Comparison of ENCODE assay signal across 15 cellular contexts in genomic region chr5:61731267-61731945, GRCh38.
"Had no signal": no experiment of that assay in that cellular context is flagged by ENCODE, and none has a peak within 500 bp of the region (broad histone marks: within the 10 kb centered on the region; RNA-seq: fewer than 3 reads in every experiment).

No MANE protein-coding gene starts in this region.

- H3K9me3 Mint-ChIP-seq: naive thymus-derived CD8-positive, alpha-beta T cell; stimulated activated naive CD8-positive, alpha-beta T cell treated with anti-CD3 and anti-CD28 coated beads, Interleukin-15, amount 100 ng/mL, for 72 hours had no signal

- H3K36me3 ChIP-seq: gastroesophageal sphincter, left lung, sigmoid colon had no signal

- H3K27ac Mint-ChIP-seq: activated CD4-positive, alpha-beta memory T cell treated with anti-CD3 and anti-CD28 coated beads, Interleukin-2, amount 10 ng/mL, durations not matched to agents 7 days and 5 days; activated naive CD8-positive, alpha-beta T cell; T-helper 17 cell had no signal

- H3K4me3 Mint-ChIP-seq: activated CD4-positive, alpha-beta memory T cell treated with anti-CD3 and anti-CD28 coated beads, Interleukin-2, amount 10 ng/mL, durations not matched to agents 7 days and 5 days; activated naive CD8-positive, alpha-beta T cell; naive thymus-derived CD8-positive, alpha-beta T cell; stimulated activated naive CD8-positive, alpha-beta T cell treated with anti-CD3 and anti-CD28 coated beads, Interleukin-15, amount 100 ng/mL, for 72 hours; T-helper 17 cell had no signal

- H3K27me3 ChIP-seq: gastroesophageal sphincter, left lung, sigmoid colon had no signal

- H3K27ac ChIP-seq: left lung had no signal

- ATAC-seq: mucosa of descending colon; naive thymus-derived CD8-positive, alpha-beta T cell; stimulated activated naive CD8-positive, alpha-beta T cell treated with anti-CD3 and anti-CD28 coated beads, Interleukin-15, amount 100 ng/mL, for 72 hours; T-helper 17 cell had no signal

- DNase-seq: activated CD4-positive, alpha-beta memory T cell treated with anti-CD3 and anti-CD28 coated beads, Interleukin-2, amount 10 ng/mL, durations not matched to agents 7 days and 5 days; activated CD4-positive, alpha-beta T cell treated with anti-CD3 and anti-CD28 coated beads for 4 hours; activated gamma-delta T cell treated with Interleukin-2 at 50 U/mL for 16 hours; activated T-cell treated with anti-CD3 and anti-CD28 coated beads, Interleukin-2, amount 50 U/mL, for 48 hours; islet precursor cell; mammary epithelial cell; mucosa of descending colon; naive thymus-derived CD8-positive, alpha-beta T cell; sigmoid colon; stimulated activated CD4-positive, alpha-beta T cell treated with anti-CD3 and anti-CD28 coated beads, Interleukin-1b, Interleukin-23, amount 100 ng/mL, for 48 hours; stimulated activated naive CD8-positive, alpha-beta T cell treated with anti-CD3 and anti-CD28 coated beads, Interleukin-15, amount 100 ng/mL, for 72 hours; T-helper 17 cell had no signal

- H3K4me1 Mint-ChIP-seq: activated CD4-positive, alpha-beta memory T cell treated with anti-CD3 and anti-CD28 coated beads, Interleukin-2, amount 10 ng/mL, durations not matched to agents 7 days and 5 days; stimulated activated naive CD8-positive, alpha-beta T cell treated with anti-CD3 and anti-CD28 coated beads, Interleukin-15, amount 100 ng/mL, for 72 hours; T-helper 17 cell had no signal

- H3K4me1 ChIP-seq: left lung had no signal

- H3K36me3 Mint-ChIP-seq: activated naive CD8-positive, alpha-beta T cell; naive thymus-derived CD8-positive, alpha-beta T cell had no signal

- H3K4me3 ChIP-seq: left lung, mucosa of descending colon had no signal

- H3K9me3 ChIP-seq: gastroesophageal sphincter, left lung, mucosa of descending colon, sigmoid colon had no signal
